Comparison of ENCODE assay signal across 2 cellular contexts in genomic region chr20:59147197-59147596, GRCh38.
TF ChIP-seq lines count a peak whose summit lies in the region.

No MANE protein-coding gene starts in this region.

TF ChIP-seq in SK-N-SH, 30 proteins besides CTCF, POLR2A, EP300 and RAD21 (continued from another document):
- TF ChIP-seq EZH2phosphoT487 (IDR thresholded peaks at IDR 0.05; ENCODE audit: borderline replicate concordance, low read depth), result no peak

TF ChIP-seq in SK-N-SH treated with all-trans-retinoic acid at 6 μM for 48 hours, 23 proteins besides CTCF, POLR2A, EP300 and RAD21 (continued from another document):
- TF ChIP-seq TSHZ2 (CRISPR knock-in tag; IDR thresholded peaks at IDR 0.05), result no peak
- TF ChIP-seq POU6F1 (CRISPR knock-in tag; IDR thresholded peaks at IDR 0.05; ENCODE audit: borderline replicate concordance, low read depth), result no peak
- no peak for TF ChIP-seq CSDC2 (CRISPR knock-in tag; IDR thresholded peaks at IDR 0.05)
